Comparison of ENCODE assay signal across 8 cellular contexts in genomic region chr19:2474232-2475017, GRCh38. TPM values are rescaled to one million over a fixed set of nuclear protein-coding genes. Genes with fewer than 3 reads are reported as not detected.
A peak's percentile ranks its signal among the peaks of the same experiment; 100 is the strongest.
DNase-seq lines count a peak whose midpoint lies in the region; ATAC-seq and TF ChIP-seq lines count a peak whose summit lies in the region.

No MANE protein-coding gene starts in this region.

- peak overlapping the region; percentile 87 to 98 (median 91) for H3K4me3 Mint-ChIP-seq in CD4-positive, CD25-positive, alpha-beta regulatory T cell

- WGBS in tibial nerve, 2 donors, result 10 to 11% methylated on average over 44 to 45 of the region's 60 CpGs

- H3K36me3 ChIP-seq in CD4-positive, CD25-positive, alpha-beta regulatory T cell (ENCODE audit: control insufficient read depth, insufficient read depth, low read length), result no peaks in the 10 kb centered on the region
- H3K36me3 ChIP-seq in tibial nerve, result peaks cover 0 to 19% (median 0%) of the 10 kb centered on the region in 3 donors

- peaks cover 0 to 4% (median 0%) of the 10 kb centered on the region in 7 donors for H3K9me3 Mint-ChIP-seq in CD4-positive, CD25-positive, alpha-beta regulatory T cell

- intact Hi-C loops in cardiac septum (cut with DNase I), result loop anchor here (1.0 kb wide), 2 partner anchors 105 to 137 kb away; no protein-coding TSS in a partner anchor

- DNase-seq in CD4-positive, CD25-positive, alpha-beta regulatory T cell, result peak; percentile 83 to 87 (median 85)
- DNase-seq in M059J (ENCODE audit: low read depth) (peak; percentile 87), SKM-1 treated with dmso at 0.1 percent for 144 hours (lab: John Stamatoyannopoulos, UW; ENCODE audit: unreplicated experiment) (peak; percentile 55), cardiac septum (ENCODE audit: low spot score) (peak; percentile 94), pons (ENCODE audit: low spot score) (peak; percentile 61), tibial nerve (ENCODE audit: low spot score in 2 of 2) (peak; percentile 75 to 76)
- DNase-seq in activated naive CD8-positive, alpha-beta T cell treated with anti-CD3 and anti-CD28 coated beads, Interleukin-2, amount 50 U/mL, for 16 hours (ENCODE audit: low read depth, low spot score), result peak; percentile 85

- peaks cover 6% of the 10 kb centered on the region for H3K36me3 Mint-ChIP-seq in CD4-positive, CD25-positive, alpha-beta regulatory T cell

- H3K9me3 ChIP-seq in CD4-positive, CD25-positive, alpha-beta regulatory T cell (ENCODE audit: control insufficient read depth in 2 of 2, low read length in 2 of 2), result no peaks in the 10 kb centered on the region
- no peaks in the 10 kb centered on the region for H3K9me3 ChIP-seq in tibial nerve

- TF ChIP-seq POLR2A in tibial nerve (IDR thresholded peaks at IDR 0.05), result peak; percentile 11 to 38

- H3K4me1 ChIP-seq in CD4-positive, CD25-positive, alpha-beta regulatory T cell (ENCODE audit: control insufficient read depth, insufficient read depth, low read length, poor library complexity, severe bottlenecking), result peaks cover 35% of the 10 kb centered on the region
- H3K4me1 ChIP-seq in tibial nerve, result peaks cover 0 to 41% (median 16%) of the 10 kb centered on the region in 4 donors

- H3K27ac Mint-ChIP-seq in CD4-positive, CD25-positive, alpha-beta regulatory T cell, result peak overlapping the region in 1 of 3 donors; percentile 96

- no peaks in the 10 kb centered on the region for H3K27me3 ChIP-seq in CD4-positive, CD25-positive, alpha-beta regulatory T cell (ENCODE audit: control insufficient read depth, insufficient read depth, low read length)
- no peaks in the 10 kb centered on the region for H3K27me3 ChIP-seq in tibial nerve

- ATAC-seq in CD4-positive, CD25-positive, alpha-beta regulatory T cell (ENCODE audit: low read depth in 2 of 2), result peak; percentile 56 to 65
- peak; percentile 25 for ATAC-seq in GM21381 (IDR thresholded peaks at IDR 0.05; ENCODE audit: unreplicated experiment)

- peak overlapping the region; percentile 85 for H3K27ac ChIP-seq in CD4-positive, CD25-positive, alpha-beta regulatory T cell (ENCODE audit: insufficient read depth, low read length, poor library complexity, severe bottlenecking)
- H3K27ac ChIP-seq in tibial nerve, result peak overlapping the region; percentile 43 to 95 (median 88)

- peak overlapping the region; percentile 66 for H3K4me3 ChIP-seq in CD4-positive, CD25-positive, alpha-beta regulatory T cell (ENCODE audit: low read depth, low read length)
- H3K4me3 ChIP-seq in tibial nerve, result peak overlapping the region; percentile 43 to 94 (median 83)

- peaks cover 15% of the 10 kb centered on the region for H3K27me3 Mint-ChIP-seq in CD4-positive, CD25-positive, alpha-beta regulatory T cell

- H3K4me1 Mint-ChIP-seq in CD4-positive, CD25-positive, alpha-beta regulatory T cell, result peaks cover 0 to 17% (median 10%) of the 10 kb centered on the region in 4 donors

- peak; percentile 41 to 87 for TF ChIP-seq EP300 in tibial nerve (IDR thresholded peaks at IDR 0.05)

- peak; percentile 96 to 100 (median 98) for TF ChIP-seq CTCF in tibial nerve (IDR thresholded peaks at IDR 0.05)

RNA-seq across cellular contexts. Expression of gene GADD45B, which starts 1.5 kb away (rescaled TPM):
- total RNA-seq in CD4-positive, CD25-positive, alpha-beta regulatory T cell, result 191 TPM
- 10 to 100 TPM; 53.4 to 70.2 (median 63.3) TPM for polyA plus RNA-seq in CD4-positive, CD25-positive, alpha-beta regulatory T cell
- 38.8 and 54.0 TPM in 2 replicates for total RNA-seq in M059J (2014; rRNA removed; shearing (Covaris generic))
- total RNA-seq in cardiac septum (54.4 TPM), tibial nerve (100 to 1,000 TPM; 230 to 440 (median 337) TPM)

RNA-seq across cellular contexts. Expression of gene LMNB2, which starts 17.7 kb away (rescaled TPM):
- total RNA-seq in CD4-positive, CD25-positive, alpha-beta regulatory T cell, result 16.0 TPM
- 1 to 10 TPM; 3.8 to 7.5 (median 4.8) TPM for polyA plus RNA-seq in CD4-positive, CD25-positive, alpha-beta regulatory T cell
- total RNA-seq in M059J (2014; rRNA removed; shearing (Covaris generic)), result 57.9 and 114 TPM in 2 replicates
- 13.2 TPM for total RNA-seq in cardiac septum
- 10 to 100 TPM; 15.3 to 53.1 (median 25.9) TPM for total RNA-seq in tibial nerve

RNA-seq across cellular contexts. Expression of gene TIMM13, which starts 47.0 kb away (rescaled TPM):
- 24.6 TPM for total RNA-seq in CD4-positive, CD25-positive, alpha-beta regulatory T cell
- 10 to 100 TPM; 49.7 to 62.5 (median 59.4) TPM for polyA plus RNA-seq in CD4-positive, CD25-positive, alpha-beta regulatory T cell
- total RNA-seq in M059J (2014; rRNA removed; shearing (Covaris generic)), result 38.5 and 48.3 TPM in 2 replicates
- total RNA-seq in cardiac septum (57.3 TPM), tibial nerve (10 to 100 TPM; 28.8 to 48.9 (median 32.3) TPM)

Comparison
In these comparisons a context has a peak if more than half of its experiments do, and no peak if none do; other contexts are left out.
1. Peak in every context shown above with its lines: DNase-seq, ATAC-seq, H3K4me3 ChIP-seq and H3K27ac ChIP-seq.